ENCODE assay signal across 8 cellular contexts in the genomic region with DNA sequence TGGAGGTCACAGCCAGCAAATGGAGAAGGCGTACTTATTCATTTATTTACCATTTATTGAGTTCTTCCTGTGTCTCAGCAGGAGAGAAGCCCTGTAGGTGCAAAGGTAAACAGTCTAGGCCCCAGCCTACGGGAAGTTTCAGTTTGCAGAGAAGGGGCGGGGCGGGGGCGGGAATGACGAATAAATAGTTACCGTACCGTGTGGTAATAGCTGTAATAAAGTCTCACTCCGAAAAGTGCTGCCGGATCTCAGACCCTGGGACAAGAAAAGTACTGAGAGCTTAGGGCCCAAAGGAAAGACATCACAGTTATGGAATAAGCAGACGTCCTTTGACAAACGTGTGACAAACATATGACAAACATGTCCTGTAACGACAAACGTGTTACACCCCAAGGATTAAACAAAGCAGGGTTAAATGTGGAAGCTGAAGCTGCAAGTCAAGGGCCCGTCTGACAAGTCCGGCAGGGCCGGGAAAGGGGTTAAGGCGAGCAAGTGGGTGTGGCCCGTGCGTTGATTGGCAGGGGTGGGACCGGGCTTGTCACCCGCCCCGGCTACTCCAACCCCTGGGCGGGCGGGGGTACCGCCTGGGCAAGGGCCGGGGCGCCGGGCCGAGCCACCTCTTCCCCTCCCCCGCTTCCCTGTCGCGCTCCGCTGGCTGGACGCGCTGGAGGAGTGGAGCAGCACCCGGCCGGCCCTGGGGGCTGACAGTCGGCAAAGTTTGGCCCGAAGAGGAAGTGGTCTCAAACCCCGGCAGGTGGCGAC. TPM values are rescaled to one million over a fixed set of nuclear protein-coding genes. Genes with fewer than 3 reads are reported as not detected.
DNase-seq lines count a peak whose midpoint lies in the region; ATAC-seq and TF ChIP-seq lines count a peak whose summit lies in the region.

A gene with protein sequence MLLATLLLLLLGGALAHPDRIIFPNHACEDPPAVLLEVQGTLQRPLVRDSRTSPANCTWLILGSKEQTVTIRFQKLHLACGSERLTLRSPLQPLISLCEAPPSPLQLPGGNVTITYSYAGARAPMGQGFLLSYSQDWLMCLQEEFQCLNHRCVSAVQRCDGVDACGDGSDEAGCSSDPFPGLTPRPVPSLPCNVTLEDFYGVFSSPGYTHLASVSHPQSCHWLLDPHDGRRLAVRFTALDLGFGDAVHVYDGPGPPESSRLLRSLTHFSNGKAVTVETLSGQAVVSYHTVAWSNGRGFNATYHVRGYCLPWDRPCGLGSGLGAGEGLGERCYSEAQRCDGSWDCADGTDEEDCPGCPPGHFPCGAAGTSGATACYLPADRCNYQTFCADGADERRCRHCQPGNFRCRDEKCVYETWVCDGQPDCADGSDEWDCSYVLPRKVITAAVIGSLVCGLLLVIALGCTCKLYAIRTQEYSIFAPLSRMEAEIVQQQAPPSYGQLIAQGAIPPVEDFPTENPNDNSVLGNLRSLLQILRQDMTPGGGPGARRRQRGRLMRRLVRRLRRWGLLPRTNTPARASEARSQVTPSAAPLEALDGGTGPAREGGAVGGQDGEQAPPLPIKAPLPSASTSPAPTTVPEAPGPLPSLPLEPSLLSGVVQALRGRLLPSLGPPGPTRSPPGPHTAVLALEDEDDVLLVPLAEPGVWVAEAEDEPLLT (plus strand): TSS at position 541 of the 762 bp plus-strand sequence. CDS start 564 bp downstream, outside the sequence.

- H3K27ac ChIP-seq in SU-DHL-6 (ENCODE audit: low read depth, low read length) (peak within 1 kb of the TSS; percentile 88), cardiac muscle cell (peak within 1 kb of the TSS; percentile 90), upper lobe of left lung (peak within 1 kb of the TSS; percentile 98 to 100 (median 99))

- TF ChIP-seq CTCF in GM10266 (IDR thresholded peaks at IDR 0.05; ENCODE audit: control insufficient read depth, insufficient read depth, low read depth, missing control alignments) (no peak), HFFc6 (IDR thresholded peaks at IDR 0.05) (no peak), SU-DHL-6 (IDR thresholded peaks at IDR 0.05; ENCODE audit: insufficient read depth, low read length, poor library complexity, severe bottlenecking) (no peak), cardiac muscle cell (IDR thresholded peaks at IDR 0.05; ENCODE audit: low read depth, low read length) (no peak), upper lobe of left lung (IDR thresholded peaks at IDR 0.05) (peak in 2 of 6 experiments; percentile 17 to 24)

- peaks cover 30% of the 10 kb centered on the region for H3K4me1 Mint-ChIP-seq in HFFc6 (ENCODE audit: low read depth)

- peak; percentile 96 to 97 for ATAC-seq in upper lobe of left lung (ENCODE audit: low FRiP score in 2 of 2)

- H3K9me3 Mint-ChIP-seq in HFFc6 = no peaks in the 10 kb centered on the region

- TF ChIP-seq EP300 in upper lobe of left lung (IDR thresholded peaks at IDR 0.05) = peak in 1 of 4 donors; percentile 38

- H3K4me1 ChIP-seq in cardiac muscle cell (ENCODE audit: low read depth) (peaks cover 6% of the 10 kb centered on the region), upper lobe of left lung (peaks cover 22 to 37% (median 26%) of the 10 kb centered on the region in 4 donors)

- H3K27ac Mint-ChIP-seq in HFFc6 = peak within 1 kb of the TSS; percentile 97

- peaks cover 12% of the 10 kb centered on the region for H3F3A ChIP-seq in SU-DHL-6 (ENCODE audit: insufficient read depth)

- H3K27me3 ChIP-seq in SU-DHL-6 (ENCODE audit: low read length) (no peaks in the 10 kb centered on the region), cardiac muscle cell (no peaks in the 10 kb centered on the region), upper lobe of left lung (no peaks in the 10 kb centered on the region)

- H3K27me3 Mint-ChIP-seq in HFFc6 (ENCODE audit: insufficient read depth) = peaks cover 1% of the 10 kb centered on the region; the same call in 1 of the 2 replicates

- peak within 1 kb of the TSS; percentile 43 for H2AFZ ChIP-seq in SU-DHL-6 (ENCODE audit: low read depth, low read length, severe bottlenecking)

- H3K9me3 ChIP-seq in SU-DHL-6 (ENCODE audit: insufficient read depth, low read length) = no peaks in the 10 kb centered on the region
- no peaks in the 10 kb centered on the region for H3K9me3 ChIP-seq in cardiac muscle cell (ENCODE audit: low read depth)
- H3K9me3 ChIP-seq in upper lobe of left lung = no peaks in the 10 kb centered on the region

- H3K36me3 ChIP-seq in SU-DHL-6 (ENCODE audit: low read length) (no peaks in the 10 kb centered on the region), cardiac muscle cell (peaks cover 17% of the 10 kb centered on the region), upper lobe of left lung (peaks cover 22 to 33% (median 32%) of the 10 kb centered on the region in 4 donors)

- no peaks in the 10 kb centered on the region for H4K20me1 ChIP-seq in SU-DHL-6 (ENCODE audit: low read depth, low read length)

- H3K9ac ChIP-seq in SU-DHL-6 (ENCODE audit: low read length) = peak within 1 kb of the TSS; percentile 76

- H3K79me2 ChIP-seq in SU-DHL-6 (ENCODE audit: insufficient read depth, low read length) = peaks cover 7% of the 10 kb centered on the region; the same call in 1 of the 2 replicates

- peak; percentile 19 to 92 (median 72) for TF ChIP-seq POLR2A in upper lobe of left lung (IDR thresholded peaks at IDR 0.05)

- DNase-seq in GM10266 (ENCODE audit: extremely low spot score) = peak; percentile 88
- peak; percentile 80 for DNase-seq in HFFc6
- peak; percentile 78 for DNase-seq in MV-4-11 (lab: John Stamatoyannopoulos, UW)
- DNase-seq in activated naive CD8-positive, alpha-beta T cell treated with anti-CD3 and anti-CD28 coated beads, Interleukin-2, amount 50 U/mL, for 16 hours (ENCODE audit: low read depth, low spot score) = peak; percentile 46
- DNase-seq in cardiac muscle cell (ENCODE audit: low read depth in 1 of 2, low spot score in 1 of 2) = peak; percentile 90 to 97
- peak; percentile 94 for DNase-seq in pons (ENCODE audit: low spot score)
- peak; percentile 95 to 97 for DNase-seq in upper lobe of left lung

- peak within 1 kb of the TSS; percentile 76 for H3K4me3 ChIP-seq in SU-DHL-6 (ENCODE audit: insufficient read depth, low read length, poor library complexity, severe bottlenecking)
- peak within 1 kb of the TSS; percentile 61 for H3K4me3 ChIP-seq in cardiac muscle cell
- H3K4me3 ChIP-seq in upper lobe of left lung = peak within 1 kb of the TSS; percentile 75 to 89 (median 86)

- no peaks in the 10 kb centered on the region for H3K9me2 ChIP-seq in SU-DHL-6 (replicated peaks; ENCODE audit: insufficient read depth, low read length)

- H3K36me3 Mint-ChIP-seq in HFFc6 (ENCODE audit: low read depth) = peaks cover 17% of the 10 kb centered on the region

- H3K4me3 Mint-ChIP-seq in HFFc6 = peak within 1 kb of the TSS; percentile 91

- WGBS in upper lobe of left lung, 2 donors = 0 to 1% methylated on average over 20 to 23 of the region's 42 CpGs

- H3K4me2 ChIP-seq in SU-DHL-6 (ENCODE audit: low read depth, low read length, poor library complexity, severe bottlenecking) = peak within 1 kb of the TSS; percentile 75

RNA-seq across cellular contexts. Expression of the gene that starts here (rescaled TPM):
- total RNA-seq in HFFc6 (2021; fragmentation: NEBNext Ultra II Directional; extraction: Animal tissue kit (Norgen Biotek cat#: 25700)) = 100 to 1,000 TPM; 168 to 226 (median 186) TPM
- 40.8 and 47.1 TPM in 2 replicates for total RNA-seq in cardiac muscle cell
- 58.6 and 62.7 TPM in 2 replicates for polyA plus RNA-seq in cardiac muscle cell
- 100 to 1,000 TPM in 5 of 6 donors, 10 to 100 TPM in 1; 90.2 to 169 (median 149) TPM for total RNA-seq in upper lobe of left lung

Comparison
In these comparisons a context has a peak if more than half of its experiments do, and no peak if none do; other contexts are left out.
1. Peak in every context shown above with its lines: DNase-seq, ATAC-seq, H3K4me3 ChIP-seq and H3K27ac ChIP-seq.
2. DNase-seq: peak in every context shown above with its lines; median percentile 96 in upper lobe of left lung; 94 in pons; 94 in cardiac muscle cell; 88 in GM10266; 80 in HFFc6; 78 in MV-4-11; 46 in activated naive CD8-positive, alpha-beta T cell treated with anti-CD3 and anti-CD28 coated beads, Interleukin-2, amount 50 U/mL, for 16 hours.